ENCODE assay signal across 1 cellular context in genomic region chr17:2238432-2239169, GRCh38.
TF ChIP-seq lines count a peak whose summit lies in the region.

No MANE protein-coding gene starts in this region.

TF ChIP-seq in GM23338, 12 proteins besides CTCF, POLR2A, EP300 and RAD21 (continued from another document):
- TF ChIP-seq ZNF462 (CRISPR knock-in tag; IDR thresholded peaks at IDR 0.05), result no peak
